Comparison of ENCODE assay signal across 1 cellular context in genomic region chr5:55205001-55205400, GRCh38.
TF ChIP-seq lines count a peak whose summit lies in the region.

No MANE protein-coding gene starts in this region.

TF ChIP-seq in HepG2, 621 proteins besides CTCF, POLR2A, EP300 and RAD21:
- TF ChIP-seq FUBP1 (CRISPR knock-in tag; IDR thresholded peaks at IDR 0.05; ENCODE audit: borderline replicate concordance) (no peak), ZNF224 (CRISPR knock-in tag; IDR thresholded peaks at IDR 0.05) (no peak), ZNF7 (CRISPR knock-in tag; IDR thresholded peaks at IDR 0.05) (0 out of 2 replicates have a peak, but pooled peaks have one; percentile 34)
